In the genomic region with DNA sequence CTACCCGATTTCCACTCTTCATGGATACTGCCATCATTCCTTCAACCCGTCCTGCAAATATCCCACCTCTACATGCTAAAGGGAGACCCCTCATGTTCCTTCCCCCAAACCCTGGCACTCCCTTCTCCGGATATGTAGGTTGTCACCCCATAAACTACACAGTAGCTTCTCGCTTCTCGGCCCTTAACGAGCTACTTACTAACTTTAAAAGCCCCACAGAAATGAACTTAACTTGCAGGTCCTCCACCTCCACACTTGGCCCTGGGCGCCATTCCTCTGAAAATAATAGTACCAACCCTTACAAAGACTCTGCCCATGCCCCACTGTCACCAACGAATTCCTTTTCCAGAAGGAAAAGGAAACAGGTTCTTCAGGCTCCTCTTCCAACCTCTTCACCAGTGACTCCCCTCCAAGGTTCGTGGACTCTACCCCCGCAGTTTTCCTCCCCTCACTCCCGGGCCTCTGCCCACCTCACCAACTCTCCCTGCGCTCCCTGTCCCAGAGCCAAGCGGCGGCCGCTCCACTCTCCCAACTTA, we compare ENCODE assay signal across 8 cellular contexts. TPM values are rescaled to one million over a fixed set of nuclear protein-coding genes. Genes with fewer than 3 reads are reported as not detected.
DNase-seq lines count a peak whose midpoint lies in the region; ATAC-seq and TF ChIP-seq lines count a peak whose summit lies in the region.

No MANE protein-coding gene starts in this region.

- peak overlapping the region; percentile 83 for H3K4me2 ChIP-seq in SK-N-SH

- TF ChIP-seq EP300 in SK-N-SH (IDR thresholded peaks at IDR 0.05; ENCODE audit: borderline replicate concordance in 1 of 2, low read depth in 1 of 2, low read length in 1 of 2) (no peak), sigmoid colon (IDR thresholded peaks at IDR 0.05) (no peak)

- POLR2A ChIA-PET in SK-N-SH (lab: Yijun Ruan, JAX) = no interaction called here

- peak overlapping the region; percentile 82; the same call in 1 of the 2 replicates for H3K9ac ChIP-seq in SK-N-SH

- H2AFZ ChIP-seq in SK-N-SH (ENCODE audit: low read depth) = no peak overlapping the region

- TF ChIP-seq RAD21 in SK-N-SH (IDR thresholded peaks at IDR 0.05; ENCODE audit: low read length) = no peak

- intact Hi-C loops in sigmoid colon (cut with DNase I) = loop anchor here (2.0 to 5.0 kb wide), 3 partner anchors 71 to 176 kb away; no protein-coding TSS in a partner anchor

- no peak for ATAC-seq in GM21576 (IDR thresholded peaks at IDR 0.05; ENCODE audit: unreplicated experiment)

- H3K4me3 ChIP-seq in GM12875 (ENCODE audit: low read depth, low read length) (peak overlapping the region; percentile 82), SK-N-SH (ENCODE audit: low read depth in 2 of 2, low read length in 1 of 2) (peak overlapping the region; percentile 86 to 94), fibroblast of mammary gland (ENCODE audit: control insufficient read depth, low read depth, low read length) (peak overlapping the region; percentile 81), sigmoid colon (peak overlapping the region; percentile 72 to 100 (median 92))

- H3K4me1 ChIP-seq in SK-N-SH (ENCODE audit: control insufficient read depth in 1 of 2, insufficient read depth in 2 of 2, low read depth in 1 of 2, low read length in 1 of 2) (peaks cover 0 to 20% of the 10 kb centered on the region in 2 experiments; a peak in 2 of 4 replicates), sigmoid colon (peaks cover 0 to 31% (median 21%) of the 10 kb centered on the region in 4 donors)

- CTCF ChIA-PET in SK-N-SH (lab: Yijun Ruan, JAX) = no interaction called here

- DNase-seq in SK-N-SH = no peak
- no peak for DNase-seq in fibroblast of mammary gland (ENCODE audit: low read depth)
- DNase-seq in sigmoid colon = no peak
- DNase-seq in effector CD8-positive, alpha-beta T cell (lab: John Stamatoyannopoulos, UW) = no peak
- no peak for DNase-seq in NCI-H748 treated with DMSO at 0.1 percent for 48 hours (lab: John Stamatoyannopoulos, UW)
- DNase-seq in NCI-H345 (lab: John Stamatoyannopoulos, UW) = no peak

- H3K27ac ChIP-seq in SK-N-SH (ENCODE audit: low read depth in 2 of 2, low read length in 1 of 2) (no peak overlapping the region; a peak in 1 of 4 replicates), sigmoid colon (peak overlapping the region; percentile 84 to 96 (median 89))

- no peaks in the 10 kb centered on the region for H3F3A ChIP-seq in SK-N-SH (replicated peaks; ENCODE audit: insufficient read depth)

- H3K9me3 ChIP-seq in SK-N-SH (no peaks in the 10 kb centered on the region), sigmoid colon (no peaks in the 10 kb centered on the region)

- WGBS in SK-N-SH (ENCODE audit: low lambda C conversion rate) = 21% methylated on average over 15 of the region's 15 CpGs
- 1 to 3% methylated on average over 15 of the region's 15 CpGs for WGBS in sigmoid colon, 2 donors

- no peak for TF ChIP-seq POLR2A in sigmoid colon (IDR thresholded peaks at IDR 0.05)

- peaks cover 3 to 11% of the 10 kb centered on the region in 2 experiments for H3K36me3 ChIP-seq in SK-N-SH (replicated peaks in 1 of 2; ENCODE audit: control insufficient read depth in 1 of 2, insufficient read depth in 2 of 2, low read length in 1 of 2)
- H3K36me3 ChIP-seq in sigmoid colon = peaks cover 0 to 5% (median 0%) of the 10 kb centered on the region in 4 donors

- no peaks in the 10 kb centered on the region for H3K27me3 ChIP-seq in SK-N-SH (ENCODE audit: insufficient read depth)
- no peaks in the 10 kb centered on the region for H3K27me3 ChIP-seq in sigmoid colon

- H3K9me2 ChIP-seq in SK-N-SH = no peaks in the 10 kb centered on the region

- TF ChIP-seq CTCF in GM12875 (IDR thresholded peaks at IDR 0.05; ENCODE audit: borderline replicate concordance, insufficient read depth, low read depth, low read length) (no peak), SK-N-SH (IDR thresholded peaks at IDR 0.05) (no peak), fibroblast of mammary gland (conservative IDR thresholded peaks at IDR 0.05; ENCODE audit: control insufficient read depth, insufficient read depth, low read depth, low read length) (no peak), sigmoid colon (IDR thresholded peaks at IDR 0.05) (no peak)

- peaks cover 60% of the 10 kb centered on the region for H3K79me2 ChIP-seq in SK-N-SH (ENCODE audit: insufficient read depth)

- peaks cover 36% of the 10 kb centered on the region for H4K20me1 ChIP-seq in SK-N-SH (ENCODE audit: insufficient read depth)

TF ChIP-seq in SK-N-SH, 30 proteins besides CTCF, POLR2A, EP300 and RAD21:
- TF ChIP-seq MAX (IDR thresholded peaks at IDR 0.05; ENCODE audit: low read depth) = no peak
- TF ChIP-seq EZH2phosphoT487 (IDR thresholded peaks at IDR 0.05; ENCODE audit: borderline replicate concordance, low read depth) = no peak
- no peak for TF ChIP-seq ELF1 (IDR thresholded peaks at IDR 0.05)
- TF ChIP-seq YY1 (IDR thresholded peaks at IDR 0.05; ENCODE audit: low read depth) = no peak
- no peak for TF ChIP-seq CHD2 (IDR thresholded peaks at IDR 0.05; ENCODE audit: low read length, partially characterized antibody)
- TF ChIP-seq RCOR1 (IDR thresholded peaks at IDR 0.05; ENCODE audit: low read length) = no peak
- no peak for TF ChIP-seq NRF1 (IDR thresholded peaks at IDR 0.05; ENCODE audit: low read depth, low read length)
- no peak for TF ChIP-seq POLR2AphosphoS5 (IDR thresholded peaks at IDR 0.05; ENCODE audit: low read depth, low read length)
- no peak for TF ChIP-seq FOXJ3 (CRISPR knock-in tag; IDR thresholded peaks at IDR 0.05)
- TF ChIP-seq, protein P1, sequence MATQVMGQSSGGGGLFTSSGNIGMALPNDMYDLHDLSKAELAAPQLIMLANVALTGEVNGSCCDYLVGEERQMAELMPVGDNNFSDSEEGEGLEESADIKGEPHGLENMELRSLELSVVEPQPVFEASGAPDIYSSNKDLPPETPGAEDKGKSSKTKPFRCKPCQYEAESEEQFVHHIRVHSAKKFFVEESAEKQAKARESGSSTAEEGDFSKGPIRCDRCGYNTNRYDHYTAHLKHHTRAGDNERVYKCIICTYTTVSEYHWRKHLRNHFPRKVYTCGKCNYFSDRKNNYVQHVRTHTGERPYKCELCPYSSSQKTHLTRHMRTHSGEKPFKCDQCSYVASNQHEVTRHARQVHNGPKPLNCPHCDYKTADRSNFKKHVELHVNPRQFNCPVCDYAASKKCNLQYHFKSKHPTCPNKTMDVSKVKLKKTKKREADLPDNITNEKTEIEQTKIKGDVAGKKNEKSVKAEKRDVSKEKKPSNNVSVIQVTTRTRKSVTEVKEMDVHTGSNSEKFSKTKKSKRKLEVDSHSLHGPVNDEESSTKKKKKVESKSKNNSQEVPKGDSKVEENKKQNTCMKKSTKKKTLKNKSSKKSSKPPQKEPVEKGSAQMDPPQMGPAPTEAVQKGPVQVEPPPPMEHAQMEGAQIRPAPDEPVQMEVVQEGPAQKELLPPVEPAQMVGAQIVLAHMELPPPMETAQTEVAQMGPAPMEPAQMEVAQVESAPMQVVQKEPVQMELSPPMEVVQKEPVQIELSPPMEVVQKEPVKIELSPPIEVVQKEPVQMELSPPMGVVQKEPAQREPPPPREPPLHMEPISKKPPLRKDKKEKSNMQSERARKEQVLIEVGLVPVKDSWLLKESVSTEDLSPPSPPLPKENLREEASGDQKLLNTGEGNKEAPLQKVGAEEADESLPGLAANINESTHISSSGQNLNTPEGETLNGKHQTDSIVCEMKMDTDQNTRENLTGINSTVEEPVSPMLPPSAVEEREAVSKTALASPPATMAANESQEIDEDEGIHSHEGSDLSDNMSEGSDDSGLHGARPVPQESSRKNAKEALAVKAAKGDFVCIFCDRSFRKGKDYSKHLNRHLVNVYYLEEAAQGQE (IDR thresholded peaks at IDR 0.05; ENCODE audit: low read depth, low read length) = no peak
- no peak for TF ChIP-seq SIN3A (IDR thresholded peaks at IDR 0.05; ENCODE audit: borderline replicate concordance, low read depth, low read length)
TF ChIP-seq in SK-N-SH: peak in this region for 0.

RNA-seq across cellular contexts. Expression of gene SPPL3, which starts 1.2 kb away (rescaled TPM):
- polyA plus RNA-seq in SK-N-SH (2012; rRNA removed) (9.6 and 18.8 TPM in 2 replicates), sigmoid colon (10 to 100 TPM in 2 of 3 donors, 1 to 10 TPM in 1; 8.6 to 24.7 (median 12.6) TPM)
- polyA plus RNA-seq in SK-N-SH (2012; cell fraction: cytosol; rRNA removed) = 31.9 and 33.6 TPM in 2 replicates
- polyA plus RNA-seq in SK-N-SH (2012; cell fraction: nucleus; rRNA removed) = 9.8 and 17.6 TPM in 2 replicates
- total RNA-seq in sigmoid colon = 10 to 100 TPM; 17.1 to 28.0 (median 19.3) TPM

Comparison
In these comparisons a context has a peak if more than half of its experiments do, and no peak if none do; other contexts are left out.
1. H3K27ac ChIP-seq: peak in sigmoid colon (4 of 4); none in SK-N-SH (0 of 2).
2. Peak in every context shown above with its lines, with median percentiles within 50 percentile points of each other: H3K4me3 ChIP-seq.